ENCODE assay signal across 14 cellular contexts in the genomic region with DNA sequence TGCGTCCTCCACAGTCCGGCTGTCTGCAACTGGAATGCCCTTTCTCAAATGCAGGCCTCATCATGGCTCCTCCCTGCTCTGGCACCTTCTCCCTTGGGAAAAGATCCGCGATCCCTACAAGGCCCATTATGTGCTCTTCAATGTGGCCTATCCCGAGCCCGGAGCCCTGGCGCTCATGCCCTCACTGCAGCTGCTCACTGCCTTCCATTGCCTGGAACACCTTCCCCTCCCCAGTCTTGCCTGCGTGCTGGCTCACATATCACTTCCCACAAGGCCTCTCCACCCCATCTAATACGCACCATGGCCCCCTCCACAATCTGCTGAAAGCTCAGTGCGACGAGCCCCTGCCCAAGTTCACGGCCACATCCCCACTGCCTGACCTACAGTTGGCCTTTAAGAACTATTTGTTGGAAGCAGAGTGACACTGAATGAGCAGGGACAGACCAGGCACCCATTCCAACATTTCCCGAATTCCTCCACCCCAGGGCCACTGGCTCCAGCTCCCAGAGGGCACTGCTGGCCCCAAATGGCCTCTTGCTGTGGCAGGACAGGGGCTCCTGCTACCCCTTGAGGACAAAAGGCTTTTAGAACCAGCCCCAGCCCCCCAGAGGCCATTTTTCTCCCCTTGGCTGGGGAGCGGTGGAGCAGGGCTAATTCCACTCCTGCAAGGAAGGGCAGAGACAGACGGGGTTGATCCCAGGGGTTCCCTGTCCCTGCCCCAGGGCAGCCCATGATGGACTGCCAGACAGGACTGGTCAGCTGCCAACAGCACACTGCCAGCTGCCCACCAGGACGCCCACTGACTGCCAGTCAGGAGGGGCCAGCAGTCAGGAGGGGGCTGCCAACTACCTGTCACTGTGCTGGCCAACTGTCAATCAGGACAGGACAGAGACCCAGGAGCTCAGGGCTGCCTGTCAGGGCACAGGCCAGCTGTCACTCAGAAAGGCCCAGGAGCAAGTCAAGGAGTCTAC.
DNase-seq lines count a peak whose midpoint lies in the region; ATAC-seq, FAIRE-seq and TF ChIP-seq lines count a peak whose summit lies in the region.
"Had no signal": no experiment of that assay in that cellular context is flagged by ENCODE, and none has a peak within 500 bp of the region (broad histone marks: within the 10 kb centered on the region; RNA-seq: fewer than 3 reads in every experiment).

No MANE protein-coding gene starts in this region.

- no peak for TF ChIP-seq EP300 in A549 (IDR thresholded peaks at IDR 0.05)
- no peak for TF ChIP-seq EP300 in ovary (IDR thresholded peaks at IDR 0.05)

- H3K27ac ChIP-seq in A549 (peak overlapping the region; percentile 35 to 82; a peak in 5 of 6 replicates), SJCRH30 (peak overlapping the region; percentile 76), heart right ventricle (peak overlapping the region; percentile 38 to 94 (median 82)), ovary (peak overlapping the region; percentile 14 to 30)
- H3K27ac ChIP-seq: pancreas had no signal

- H3K36me3 ChIP-seq in SJCRH30 (no peaks in the 10 kb centered on the region), heart right ventricle (no peaks in the 10 kb centered on the region), ovary (no peaks in the 10 kb centered on the region)
- H3K36me3 ChIP-seq: pancreas had no signal

- H3K27me3 ChIP-seq in SJCRH30 (no peaks in the 10 kb centered on the region), heart right ventricle (no peaks in the 10 kb centered on the region), ovary (no peaks in the 10 kb centered on the region)
- H3K27me3 ChIP-seq: pancreas had no signal

- POLR2A ChIA-PET in A549 (lab: Yijun Ruan, JAX) (no interaction called here), GM10248 (lab: Yijun Ruan, JAX) (no interaction called here)

- TF ChIP-seq RAD21 in A549 (conservative IDR thresholded peaks at IDR 0.05 in 1 of 2, IDR thresholded peaks at IDR 0.05 in 1 of 2), result no peak

- TF ChIP-seq CTCF in A549 (IDR thresholded peaks at IDR 0.05) (no peak), heart right ventricle (IDR thresholded peaks at IDR 0.05) (no peak), ovary (IDR thresholded peaks at IDR 0.05) (no peak), GM10248 (IDR thresholded peaks at IDR 0.05; ENCODE audit: control extremely low read depth, extremely low read depth, low read depth, missing control alignments) (no peak)

- ATAC-seq in A549 (no peak), heart right ventricle (peak; percentile 29 to 74 (median 41)), GM19395 (IDR thresholded peaks at IDR 0.05; ENCODE audit: unreplicated experiment) (no peak), HG02970 (IDR thresholded peaks at IDR 0.05; ENCODE audit: low FRiP score, unreplicated experiment) (no peak)
- ATAC-seq: activated T-cell treated with anti-CD3 and anti-CD28 coated beads, Interleukin-2, amount 50 U/mL, for 72 hours; pancreas had no signal

- H3K9me3 ChIP-seq in A549 (0 out of 3 replicates have a peak, but pooled peaks cover 4% of the 10 kb centered on the region), SJCRH30 (replicated peaks) (no peaks in the 10 kb centered on the region), heart right ventricle (no peaks in the 10 kb centered on the region), ovary (no peaks in the 10 kb centered on the region)
- H3K9me3 ChIP-seq: pancreas had no signal

- DNase-seq in A549 (ENCODE audit: low read depth in 1 of 2, low spot score in 1 of 2) (no peak), SJCRH30 (peak; percentile 88 to 90), heart right ventricle (no peak), ovary (peak in 3 of 5 donors; percentile 33 to 45 (median 37)), superior temporal gyrus (ENCODE audit: extremely low spot score) (no peak), GM10248 (ENCODE audit: extremely low spot score) (no peak)
- DNase-seq: activated CD4-positive, CD25-positive, alpha-beta regulatory T cell; activated T-cell treated with anti-CD3 and anti-CD28 coated beads, Interleukin-2, amount 50 U/mL, for 72 hours; EL; MV-4-11 had no signal

- CTCF ChIA-PET in A549 (lab: Yijun Ruan, JAX), result no interaction called here
- CTCF ChIA-PET in GM10248 (lab: Yijun Ruan, JAX), result no interaction called here

- 89% methylated on average over 13 of the region's 16 CpGs for WGBS in A549 (ENCODE audit: missing lambda C conversion rate)
- WGBS in heart right ventricle, 2 donors, result 48 to 57% methylated on average over 16 of the region's 16 CpGs
- 71 to 82% (median 78%) methylated on average over 16 of the region's 16 CpGs for WGBS in ovary, 3 donors

- intact Hi-C loops in heart right ventricle (cut with DNase I) (loop anchor here in 1 of 10 donors (5.0 kb wide), 1 partner anchor 39 kb away; no protein-coding TSS in a partner anchor), ovary (cut with DNase I) (loop anchor here in 1 of 4 donors (10.0 kb wide), 1 partner anchor 62 kb away; the partner anchor contains the start of gene DHRS3)

- peaks cover 51% of the 10 kb centered on the region for H3K4me1 ChIP-seq in A549
- peaks cover 56% of the 10 kb centered on the region for H3K4me1 ChIP-seq in SJCRH30
- H3K4me1 ChIP-seq in heart right ventricle, result peaks cover 16 to 77% (median 45%) of the 10 kb centered on the region in 9 donors
- H3K4me1 ChIP-seq in ovary (ENCODE audit: insufficient read depth), result peaks cover 23% of the 10 kb centered on the region

- no peak overlapping the region for H3K4me2 ChIP-seq in A549

- no peak for FAIRE-seq in A549 (lab: Jason Lieb, UNC)
- FAIRE-seq: kidney, pancreas had no signal

- H3K4me3 ChIP-seq in A549 (no peak overlapping the region), SJCRH30 (no peak overlapping the region), heart right ventricle (no peak overlapping the region), ovary (no peak overlapping the region)
- H3K4me3 ChIP-seq: pancreas had no signal

- TF ChIP-seq POLR2A in A549 (IDR thresholded peaks at IDR 0.05; ENCODE audit: low read length) (no peak), ovary (IDR thresholded peaks at IDR 0.05) (no peak)

TF ChIP-seq in A549, 52 proteins besides CTCF, POLR2A, EP300 and RAD21:
- TF ChIP-seq MAFK (IDR thresholded peaks at IDR 0.05; ENCODE audit: partially characterized antibody) (no peak), HOXB5 (CRISPR knock-in tag; IDR thresholded peaks at IDR 0.05) (no peak), PHF8 (IDR thresholded peaks at IDR 0.05; ENCODE audit: borderline replicate concordance, low read depth) (no peak), JUNB (IDR thresholded peaks at IDR 0.05) (no peak), NPAS2 (CRISPR knock-in tag; IDR thresholded peaks at IDR 0.05; ENCODE audit: borderline replicate concordance) (no peak), HMGXB4 (CRISPR knock-in tag; IDR thresholded peaks at IDR 0.05; ENCODE audit: borderline replicate concordance) (no peak), USF2 (IDR thresholded peaks at IDR 0.05) (no peak), CEBPB (IDR thresholded peaks at IDR 0.05) (no peak), CHD4 (IDR thresholded peaks at IDR 0.05; ENCODE audit: borderline replicate concordance) (no peak), NFE2L2 (conservative IDR thresholded peaks at IDR 0.05; ENCODE audit: low read length) (no peak), FOSB (CRISPR knock-in tag; IDR thresholded peaks at IDR 0.05) (no peak)
- TF ChIP-seq, protein P1, sequence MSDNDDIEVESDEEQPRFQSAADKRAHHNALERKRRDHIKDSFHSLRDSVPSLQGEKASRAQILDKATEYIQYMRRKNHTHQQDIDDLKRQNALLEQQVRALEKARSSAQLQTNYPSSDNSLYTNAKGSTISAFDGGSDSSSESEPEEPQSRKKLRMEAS (IDR thresholded peaks at IDR 0.05), result no peak

Comparison
In these comparisons a context has a peak if more than half of its experiments do, and no peak if none do; other contexts are left out.
1. ATAC-seq: peak in heart right ventricle (8 of 8); none in A549 (0 of 2), GM19395 (single experiment) and HG02970 (single experiment).
2. DNase-seq: peak in SJCRH30 (2 of 2) and ovary (3 of 5); none in A549 (0 of 2), heart right ventricle (0 of 2), superior temporal gyrus (single experiment) and GM10248 (single experiment).
3. H3K27ac ChIP-seq: peak in every context shown above with its lines; median percentile 82 in heart right ventricle; 76 in SJCRH30; 58 in A549; 22 in ovary.